ENCODE assay signal across 11 cellular contexts in the genomic region with DNA sequence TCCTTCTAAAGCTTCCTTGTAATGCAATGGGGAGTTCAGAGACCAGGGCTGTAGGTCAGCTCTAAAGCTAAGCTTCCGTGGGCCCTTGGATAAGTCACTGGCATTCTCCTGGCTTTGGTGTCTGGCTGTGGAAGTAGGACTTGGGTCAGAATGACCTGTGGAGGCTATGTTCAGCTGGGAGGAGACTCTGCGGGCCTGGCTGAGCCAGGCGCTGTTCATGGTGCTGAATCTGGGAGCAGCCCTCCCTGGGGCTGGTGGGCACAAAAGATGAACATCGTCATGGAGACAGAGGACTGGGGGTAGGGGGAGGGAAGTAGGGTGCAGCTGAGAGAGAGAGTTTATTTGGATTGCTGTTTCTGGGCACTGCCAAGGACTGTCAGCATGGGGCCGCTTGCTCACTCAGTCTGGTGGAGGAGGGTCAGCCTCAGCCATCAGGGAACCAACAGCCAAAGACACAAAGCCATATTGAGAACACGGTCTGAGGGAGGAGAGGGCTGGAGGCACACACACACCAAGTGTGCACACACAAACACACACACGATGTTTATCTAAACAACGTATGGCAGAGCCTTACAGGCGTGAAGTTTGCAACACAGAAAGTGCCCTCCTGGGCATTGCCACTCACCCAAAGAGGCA.
DNase-seq lines count a peak whose midpoint lies in the region; ATAC-seq and TF ChIP-seq lines count a peak whose summit lies in the region.
"Had no signal": no experiment of that assay in that cellular context is flagged by ENCODE, and none has a peak within 500 bp of the region (broad histone marks: within the 10 kb centered on the region; RNA-seq: fewer than 3 reads in every experiment).

No MANE protein-coding gene starts in this region.

- TF ChIP-seq POLR2A in uterus (IDR thresholded peaks at IDR 0.05), result no peak

- peaks cover 16 to 75% of the 10 kb centered on the region in 2 donors for H3K27me3 Mint-ChIP-seq in effector memory CD8-positive, alpha-beta T cell

- H3K9me3 ChIP-seq in SJCRH30 (replicated peaks) (no peaks in the 10 kb centered on the region), uterus (no peaks in the 10 kb centered on the region)

- TF ChIP-seq CTCF in GM13976 (IDR thresholded peaks at IDR 0.05; ENCODE audit: borderline replicate concordance, control extremely low read depth, extremely low read depth, insufficient read depth, missing control alignments), result no peak
- no peak for TF ChIP-seq CTCF in uterus (IDR thresholded peaks at IDR 0.05)

- H3K27me3 ChIP-seq in SJCRH30, result no peaks in the 10 kb centered on the region
- H3K27me3 ChIP-seq in uterus, result no peaks in the 10 kb centered on the region
- H3K27me3 ChIP-seq: dorsolateral prefrontal cortex had no signal

- intact Hi-C loops in uterus (cut with DNase I; ENCODE audit: low total_unique reads), result no loop called here

- H3K4me1 ChIP-seq in SJCRH30 (no peaks in the 10 kb centered on the region), uterus (no peaks in the 10 kb centered on the region)

- no peak for ATAC-seq in effector memory CD8-positive, alpha-beta T cell (replicated peaks)
- no peak for ATAC-seq in HG03097 (IDR thresholded peaks at IDR 0.05; ENCODE audit: low FRiP score, unreplicated experiment)

- no peak overlapping the region for H3K4me3 Mint-ChIP-seq in effector memory CD8-positive, alpha-beta T cell

- in situ Hi-C loops in GM13976 (cut with MboI; ENCODE audit: low sequenced_read_pairs, unreplicated experiment), result no loop called here

- H3K4me1 Mint-ChIP-seq in effector memory CD8-positive, alpha-beta T cell (ENCODE audit: low read depth in 2 of 2), result peaks cover under 1 to 4% of the 10 kb centered on the region in 2 donors

- DNase-seq in A172 (ENCODE audit: low spot score), result peak; percentile 4
- DNase-seq in GM13976 (ENCODE audit: low spot score), result peak; percentile 47
- peak; percentile 50 to 65 for DNase-seq in SJCRH30
- DNase-seq in foreskin melanocyte, result peak; percentile 4
- DNase-seq in uterus, result no peak
- no peak for DNase-seq in effector memory CD8-positive, alpha-beta T cell
- no peak for DNase-seq in NCI-H1105 (lab: John Stamatoyannopoulos, UW)
- DNase-seq: NCI-H526; stimulated activated CD4-positive, alpha-beta T cell treated with anti-CD3 and anti-CD28 coated beads, Interleukin-1b, Interleukin-23, amount 100 ng/mL, for 48 hours had no signal

- H3K36me3 ChIP-seq in SJCRH30, result no peaks in the 10 kb centered on the region
- no peaks in the 10 kb centered on the region for H3K36me3 ChIP-seq in uterus

- H3K27ac ChIP-seq in SJCRH30 (no peak overlapping the region), uterus (no peak overlapping the region)
- H3K27ac ChIP-seq: dorsolateral prefrontal cortex had no signal

- no peak overlapping the region for H3K27ac Mint-ChIP-seq in effector memory CD8-positive, alpha-beta T cell

- H3K4me3 ChIP-seq in SJCRH30 (no peak overlapping the region), uterus (no peak overlapping the region)
- H3K4me3 ChIP-seq: dorsolateral prefrontal cortex had no signal

- H3K36me3 Mint-ChIP-seq in effector memory CD8-positive, alpha-beta T cell (ENCODE audit: insufficient read depth), result peaks cover 5% of the 10 kb centered on the region

- no peaks in the 10 kb centered on the region for H3K9me3 Mint-ChIP-seq in effector memory CD8-positive, alpha-beta T cell

Comparison
In these comparisons a context has a peak if more than half of its experiments do, and no peak if none do; other contexts are left out.
1. DNase-seq: peak in A172 (single experiment), GM13976 (single experiment), SJCRH30 (2 of 2) and foreskin melanocyte (single experiment); none in uterus (0 of 2), effector memory CD8-positive, alpha-beta T cell (0 of 3) and NCI-H1105 (single experiment).